ENCODE assay signal across 28 cellular contexts in the genomic region with DNA sequence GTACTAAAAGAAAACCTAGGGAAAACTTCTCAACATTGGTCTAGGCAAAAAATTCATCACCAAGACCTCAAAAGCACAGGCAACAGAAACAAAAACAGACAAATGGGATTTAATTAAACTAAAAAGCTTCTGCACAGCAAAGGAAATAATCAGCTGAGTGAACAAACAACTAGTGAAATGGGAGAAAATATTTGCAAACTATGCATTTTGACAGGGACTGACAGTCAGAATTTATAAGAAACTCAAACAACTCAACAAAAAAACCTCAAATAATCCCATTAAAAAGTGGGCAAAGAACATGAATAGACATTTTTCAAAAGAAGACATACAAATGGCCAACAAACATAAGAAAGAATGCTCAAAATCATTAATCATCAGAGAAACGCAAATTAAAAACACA.
"Had no signal": no experiment of that assay in that cellular context is flagged by ENCODE, and none has a peak within 500 bp of the region (broad histone marks: within the 10 kb centered on the region; RNA-seq: fewer than 3 reads in every experiment).

No MANE protein-coding gene starts in this region.

- H3K4me3 Mint-ChIP-seq: activated CD4-positive, alpha-beta memory T cell treated with anti-CD3 and anti-CD28 coated beads for 36 hours; activated naive CD4-positive, alpha-beta T cell treated with anti-CD3 and anti-CD28 coated beads, Interleukin-2, amount 50 U/mL, for 24 hours; activated T-helper 1 cell treated with anti-CD3 and anti-CD28 coated beads, Interleukin-12 subunit alpha, Interleukin-12 subunit beta, Interleukin-2, Interleukin-4 antibody, amounts not matched to agents 30 ng/mL and 10 ng/mL and 1 ng/mL, durations not matched to agents 14 hours and 24 hours and 36 hours; brain; T-helper 1 cell treated with Interleukin-12 subunit alpha and Interleukin-12 subunit beta and Interleukin-4 antibody, amounts not matched to agents 30 μg/mL and 1 μg/mL, for 36 hours; T-helper 2 cell treated with Interferon-gamma antibody and Interleukin-4, amounts not matched to agents 5 μg/mL and 100 μg/mL, for 36 hours had no signal

- H3K4me1 Mint-ChIP-seq: brain had no signal

- H3K27me3 Mint-ChIP-seq: activated CD4-positive, alpha-beta memory T cell treated with anti-CD3 and anti-CD28 coated beads for 36 hours; activated naive CD4-positive, alpha-beta T cell treated with anti-CD3 and anti-CD28 coated beads, Interleukin-2, amount 50 U/mL, for 24 hours had no signal

- H3K27me3 ChIP-seq: Peyer's patch, SJSA1 had no signal

- H3K4me1 ChIP-seq: SJSA1 had no signal

- FAIRE-seq: bronchial epithelial cell, TTC549 had no signal

- H3K27ac Mint-ChIP-seq: activated naive CD4-positive, alpha-beta T cell treated with anti-CD3 and anti-CD28 coated beads, Interleukin-2, amount 50 U/mL, for 24 hours; brain; T-helper 1 cell treated with Interleukin-12 subunit alpha and Interleukin-12 subunit beta and Interleukin-4 antibody, amounts not matched to agents 30 μg/mL and 1 μg/mL, for 36 hours; T-helper 2 cell treated with Interferon-gamma antibody and Interleukin-4, amounts not matched to agents 5 μg/mL and 100 μg/mL, for 36 hours had no signal

- H3K36me3 ChIP-seq: Peyer's patch, SJSA1 had no signal

- H3K36me3 Mint-ChIP-seq: brain had no signal

- H3K9ac ChIP-seq: KMS-11, SK-N-SH had no signal

- H3K27ac ChIP-seq: KMS-11, Peyer's patch, SJSA1 had no signal

- H3K4me2 ChIP-seq: KMS-11, SK-N-SH had no signal

- DNase-seq: activated CD4-positive, alpha-beta memory T cell treated with anti-CD3 and anti-CD28 coated beads for 36 hours; activated CD4-positive, alpha-beta T cell treated with anti-CD3 and anti-CD28 coated beads, Interleukin-2, amount 50 U/mL, for 1 hour; activated CD8-positive, alpha-beta memory T cell treated with anti-CD3 and anti-CD28 coated beads, Interleukin-2, amount 50 U/mL, for 4 hours; activated effector memory CD4-positive, alpha-beta T cell treated with Interleukin-2 at 50 U/mL for 16 hours; anterior cingulate cortex; caudate nucleus; cerebellar nuclear complex; MM.1S; MV-4-11; NCI-H1092; NCI-H1436 treated with DMSO at 0.1 percent for 48 hours; NCI-H1694 treated with DMSO at 0.1 percent for 48 hours; NCI-H2029; NCI-H345; NCI-H524 treated with DMSO at 0.1 percent for 48 hours; Peyer's patch; RPMI8226; SHP77 treated with DMSO at 0.1 percent for 48 hours; SK-N-SH had no signal

- H3K4me3 ChIP-seq: Peyer's patch, SJSA1 had no signal
